ENCODE assay signal across 13 cellular contexts in genomic region chr6:7587631-7588100, GRCh38. TPM values are rescaled to one million over a fixed set of nuclear protein-coding genes. Genes with fewer than 3 reads are reported as not detected.
A peak's percentile ranks its signal among the peaks of the same experiment; 100 is the strongest.
DNase-seq lines count a peak whose midpoint lies in the region; ATAC-seq and TF ChIP-seq lines count a peak whose summit lies in the region.
"Had no signal": no experiment of that assay in that cellular context is flagged by ENCODE, and none has a peak within 500 bp of the region (broad histone marks: within the 10 kb centered on the region; RNA-seq: fewer than 3 reads in every experiment).

No MANE protein-coding gene starts in this region.

- peak overlapping the region in 7 of 9 donors; percentile 8 to 80 (median 57) for H3K27ac Mint-ChIP-seq in naive thymus-derived CD4-positive, alpha-beta T cell
- H3K27ac Mint-ChIP-seq: activated CD4-positive, alpha-beta T cell treated with anti-CD3 and anti-CD28 coated beads, Interleukin-2, amount 10 ng/mL, durations not matched to agents 7 days and 5 days had no signal

- H3K27me3 ChIP-seq in colonic mucosa, result no peaks in the 10 kb centered on the region
- H3K27me3 ChIP-seq in naive thymus-derived CD4-positive, alpha-beta T cell (ENCODE audit: control insufficient read depth in 2 of 2, insufficient read depth in 2 of 2, low read length in 2 of 2), result no peaks in the 10 kb centered on the region
- H3K27me3 ChIP-seq: pancreas had no signal

- peak overlapping the region in 1 of 2 donors; percentile 38 for H3K9ac ChIP-seq in colonic mucosa (ENCODE audit: low read depth in 2 of 2, low read length in 2 of 2)
- H3K9ac ChIP-seq: SK-N-SH had no signal

- no peaks in the 10 kb centered on the region for H3K9me3 ChIP-seq in colonic mucosa
- H3K9me3 ChIP-seq in naive thymus-derived CD4-positive, alpha-beta T cell (ENCODE audit: control insufficient read depth in 2 of 3, low read length in 3 of 3), result no peaks in the 10 kb centered on the region
- H3K9me3 ChIP-seq: pancreas, SK-N-SH had no signal

- POLR2A ChIA-PET in naive thymus-derived CD4-positive, alpha-beta T cell (lab: Charles Lee), result interaction anchor here (0.6 kb wide), 1 partner anchor 304 kb away, joined by 3 read pairs; no protein-coding TSS in a partner anchor

- no peaks in the 10 kb centered on the region for H3K36me3 ChIP-seq in colonic mucosa
- peaks cover 0 to 5% (median 0%) of the 10 kb centered on the region in 3 experiments for H3K36me3 ChIP-seq in naive thymus-derived CD4-positive, alpha-beta T cell (ENCODE audit: control insufficient read depth in 2 of 3, insufficient read depth in 3 of 3, low read length in 3 of 3)

- no peak overlapping the region for H3K4me3 ChIP-seq in colonic mucosa
- no peak overlapping the region for H3K4me3 ChIP-seq in naive thymus-derived CD4-positive, alpha-beta T cell (ENCODE audit: low read length)
- H3K4me3 ChIP-seq: pancreas had no signal

- peak overlapping the region in 6 of 10 donors; percentile 2 to 52 (median 22) for H3K4me3 Mint-ChIP-seq in naive thymus-derived CD4-positive, alpha-beta T cell
- H3K4me3 Mint-ChIP-seq: activated CD4-positive, alpha-beta T cell treated with anti-CD3 and anti-CD28 coated beads, Interleukin-2, amount 10 ng/mL, durations not matched to agents 7 days and 5 days had no signal

- H3K36me3 Mint-ChIP-seq in naive thymus-derived CD4-positive, alpha-beta T cell, result peaks cover 0 to 6% (median 0%) of the 10 kb centered on the region in 5 donors

- ATAC-seq in naive thymus-derived CD4-positive, alpha-beta T cell, result no peak
- ATAC-seq in GM18867 (IDR thresholded peaks at IDR 0.05; ENCODE audit: unreplicated experiment) (no peak), GM18520 (IDR thresholded peaks at IDR 0.05; ENCODE audit: unreplicated experiment) (no peak), HG02763 (IDR thresholded peaks at IDR 0.05; ENCODE audit: unreplicated experiment) (no peak)

- peak overlapping the region; percentile 68 for H3K27ac ChIP-seq in colonic mucosa
- no peak overlapping the region for H3K27ac ChIP-seq in naive thymus-derived CD4-positive, alpha-beta T cell (ENCODE audit: low read depth, low read length)

- peak; percentile 62 for DNase-seq in EL
- peak; percentile 19 for DNase-seq in NCI-H2029 treated with DMSO at 0.1 percent for 48 hours (lab: John Stamatoyannopoulos, UW)
- peak; percentile 68 for DNase-seq in colonic mucosa
- DNase-seq in naive thymus-derived CD4-positive, alpha-beta T cell, result no peak
- DNase-seq in inferior parietal cortex (ENCODE audit: extremely low spot score), result no peak
- DNase-seq: activated CD4-positive, alpha-beta T cell treated with anti-CD3 and anti-CD28 coated beads, Interleukin-2, amount 10 ng/mL, durations not matched to agents 7 days and 5 days; activated naive CD4-positive, alpha-beta T cell treated with Interleukin-2 at 50 U/mL for 16 hours; Karpas-422; pancreas; SK-N-SH had no signal

- peaks cover 0 to 8% (median 1%) of the 10 kb centered on the region in 5 donors for H3K27me3 Mint-ChIP-seq in naive thymus-derived CD4-positive, alpha-beta T cell
- H3K27me3 Mint-ChIP-seq: activated CD4-positive, alpha-beta T cell treated with anti-CD3 and anti-CD28 coated beads, Interleukin-2, amount 10 ng/mL, durations not matched to agents 7 days and 5 days had no signal

- peaks cover 25 to 56% (median 46%) of the 10 kb centered on the region in 7 donors for H3K4me1 Mint-ChIP-seq in naive thymus-derived CD4-positive, alpha-beta T cell

- no peaks in the 10 kb centered on the region for H3K4me1 ChIP-seq in colonic mucosa
- H3K4me1 ChIP-seq in naive thymus-derived CD4-positive, alpha-beta T cell (ENCODE audit: control insufficient read depth in 2 of 2, insufficient read depth in 2 of 2, low read length in 2 of 2), result peaks cover 12 to 17% of the 10 kb centered on the region in 2 donors

- intact Hi-C loops in colonic mucosa (cut with DNase I), result no loop called here
- intact Hi-C loops in naive thymus-derived CD4-positive, alpha-beta T cell (cut with micrococcal nuclease), result no loop called here

- TF ChIP-seq CTCF in colonic mucosa (IDR thresholded peaks at IDR 0.05), result no peak

- H3K9me3 Mint-ChIP-seq in naive thymus-derived CD4-positive, alpha-beta T cell, result peaks cover 0 to 2% (median 0%) of the 10 kb centered on the region in 11 donors
- H3K9me3 Mint-ChIP-seq: activated CD4-positive, alpha-beta T cell treated with anti-CD3 and anti-CD28 coated beads, Interleukin-2, amount 10 ng/mL, durations not matched to agents 7 days and 5 days had no signal

- CTCF ChIA-PET in naive thymus-derived CD4-positive, alpha-beta T cell (lab: Charles Lee), result no interaction called here

RNA-seq across cellular contexts. Expression of gene SNRNP48, which starts 2.3 kb away (rescaled TPM):
- total RNA-seq in colonic mucosa, result 10 to 100 TPM; 13.8 to 14.6 TPM
- 10 to 100 TPM in 4 of 5 experiments, 1 to 10 TPM in 1; 8.6 to 30.4 (median 15.3) TPM for total RNA-seq in naive thymus-derived CD4-positive, alpha-beta T cell
- 10 to 100 TPM; 10.7 to 11.4 TPM for polyA plus RNA-seq in naive thymus-derived CD4-positive, alpha-beta T cell

RNA-seq across cellular contexts. Expression of gene DSP, which starts 46.2 kb away (rescaled TPM):
- 100 to 1,000 TPM; 201 to 250 TPM for total RNA-seq in colonic mucosa
- under 1 TPM in 1 of 5 experiments, not detected in 4; 0.02 TPM for total RNA-seq in naive thymus-derived CD4-positive, alpha-beta T cell
- under 1 TPM in 1 of 2 donors, not detected in 1; 0.02 TPM for polyA plus RNA-seq in naive thymus-derived CD4-positive, alpha-beta T cell

Comparison
In these comparisons a context has a peak if more than half of its experiments do, and no peak if none do; other contexts are left out.
1. DNase-seq: peak in EL (single experiment), NCI-H2029 treated with DMSO at 0.1 percent for 48 hours (single experiment) and colonic mucosa (single experiment); none in naive thymus-derived CD4-positive, alpha-beta T cell (0 of 9) and inferior parietal cortex (single experiment).
2. RNA of gene DSP, which starts 46.2 kb away (total RNA-seq): 201 to 250 TPM in colonic mucosa; 0.02 TPM in naive thymus-derived CD4-positive, alpha-beta T cell; every median in the first group is over 100 times any median in the second.